ENCODE assay signal across 8 cellular contexts in the genomic region with DNA sequence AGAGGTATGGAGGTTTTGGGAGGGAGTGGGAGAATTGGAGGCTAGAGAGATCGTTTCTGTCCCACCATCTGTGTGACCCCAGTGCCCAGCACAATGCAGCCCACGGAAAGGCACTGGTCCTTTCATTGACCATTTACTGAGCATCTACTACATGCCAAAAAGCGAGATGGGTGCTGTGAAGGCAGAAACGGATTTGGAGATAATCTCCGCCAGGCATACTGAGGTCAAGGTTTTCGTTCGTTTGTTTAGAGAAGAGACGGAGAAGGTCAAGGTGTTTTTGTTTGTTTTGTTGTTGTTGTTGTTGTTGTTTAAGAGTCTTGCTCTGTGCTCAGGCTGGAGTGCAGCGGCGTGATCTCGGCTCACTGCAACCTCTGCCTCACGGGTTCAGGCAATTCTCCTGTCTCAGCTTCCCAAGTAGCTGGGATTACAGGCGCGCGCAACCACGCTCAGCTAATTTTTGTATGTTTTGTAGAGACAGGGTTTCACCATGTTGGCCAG. TPM values are rescaled to one million over a fixed set of nuclear protein-coding genes. Genes with fewer than 3 reads are reported as not detected.
DNase-seq lines count a peak whose midpoint lies in the region; TF ChIP-seq lines count a peak whose summit lies in the region.

No MANE protein-coding gene starts in this region.

- H3K4me2 ChIP-seq in DOHH2 (ENCODE audit: low read length), result peak overlapping the region; percentile 99

- no peak for DNase-seq in SJCRH30
- no peak for DNase-seq in esophagus squamous epithelium (lab: John Stamatoyannopoulos, UW)
- DNase-seq in progenitor cell of endocrine pancreas (ENCODE audit: low spot score, unreplicated experiment), result no peak
- DNase-seq in iPS-NIHi11 (ENCODE audit: low spot score), result no peak
- DNase-seq in NCI-H226, result no peak
- DNase-seq in NCI-H446 (lab: John Stamatoyannopoulos, UW), result no peak
- DNase-seq in GM10266 (ENCODE audit: extremely low spot score), result no peak

- peaks cover 44% of the 10 kb centered on the region for H3K79me2 ChIP-seq in DOHH2 (ENCODE audit: control insufficient read depth, low read length)

- H3K9me3 ChIP-seq in DOHH2 (ENCODE audit: control insufficient read depth, insufficient read depth, low read length) (no peaks in the 10 kb centered on the region), SJCRH30 (replicated peaks) (no peaks in the 10 kb centered on the region), esophagus squamous epithelium (no peaks in the 10 kb centered on the region)

- H3K4me3 Mint-ChIP-seq in progenitor cell of endocrine pancreas (ENCODE audit: low read depth), result peak overlapping the region; percentile 88

- WGBS in esophagus squamous epithelium, 2 donors, result 74 to 77% methylated on average over 16 of the region's 16 CpGs

- H3K27me3 Mint-ChIP-seq in progenitor cell of endocrine pancreas, result peaks cover 9% of the 10 kb centered on the region

- no peaks in the 10 kb centered on the region for H3K27me3 ChIP-seq in DOHH2 (ENCODE audit: control insufficient read depth, low read length)
- H3K27me3 ChIP-seq in SJCRH30, result no peaks in the 10 kb centered on the region
- no peaks in the 10 kb centered on the region for H3K27me3 ChIP-seq in esophagus squamous epithelium

- H3K4me1 ChIP-seq in DOHH2 (ENCODE audit: control insufficient read depth, low read length), result peaks cover 39% of the 10 kb centered on the region
- H3K4me1 ChIP-seq in SJCRH30, result peaks cover 8% of the 10 kb centered on the region; the same call in 1 of the 2 replicates
- peaks cover 7 to 53% (median 15%) of the 10 kb centered on the region in 3 donors for H3K4me1 ChIP-seq in esophagus squamous epithelium

- H3K27ac Mint-ChIP-seq in progenitor cell of endocrine pancreas, result peak overlapping the region; percentile 98

- no peaks in the 10 kb centered on the region for H3K9me2 ChIP-seq in DOHH2 (replicated peaks; ENCODE audit: control insufficient read depth, low read length)

- 0 out of 2 replicates have a peak, but pooled peaks cover 3% of the 10 kb centered on the region for H3F3A ChIP-seq in DOHH2 (ENCODE audit: control insufficient read depth, insufficient read depth)

- no peak for TF ChIP-seq CTCF in DOHH2 (IDR thresholded peaks at IDR 0.05; ENCODE audit: low read depth, low read length, poor library complexity, severe bottlenecking)
- TF ChIP-seq CTCF in esophagus squamous epithelium (IDR thresholded peaks at IDR 0.05), result no peak
- TF ChIP-seq CTCF in progenitor cell of endocrine pancreas (IDR thresholded peaks at IDR 0.05; ENCODE audit: unreplicated experiment), result no peak
- no peak for TF ChIP-seq CTCF in GM10266 (IDR thresholded peaks at IDR 0.05; ENCODE audit: control insufficient read depth, insufficient read depth, low read depth, missing control alignments)

- H3K27ac ChIP-seq in DOHH2 (ENCODE audit: low read depth, low read length) (no peak overlapping the region), SJCRH30 (peak overlapping the region; percentile 93), esophagus squamous epithelium (peak overlapping the region; percentile 96 to 98 (median 96))

- peaks cover 4% of the 10 kb centered on the region for H3K9me3 Mint-ChIP-seq in progenitor cell of endocrine pancreas (ENCODE audit: low read depth)

- H3K4me1 Mint-ChIP-seq in progenitor cell of endocrine pancreas (ENCODE audit: low read depth), result peaks cover 17% of the 10 kb centered on the region

- H3K4me3 ChIP-seq in DOHH2 (ENCODE audit: low read length), result peak overlapping the region; percentile 95
- H3K4me3 ChIP-seq in SJCRH30, result peak overlapping the region; percentile 92
- H3K4me3 ChIP-seq in esophagus squamous epithelium, result peak overlapping the region; percentile 80 to 95 (median 87)

- no peak for TF ChIP-seq POLR2A in esophagus squamous epithelium (IDR thresholded peaks at IDR 0.05)

- H4K20me1 ChIP-seq in DOHH2 (ENCODE audit: control insufficient read depth, insufficient read depth, low read depth, low read length), result peaks cover 5% of the 10 kb centered on the region

- intact Hi-C loops in esophagus squamous epithelium (cut with DNase I), result no loop called here

- no peaks in the 10 kb centered on the region for H3K36me3 Mint-ChIP-seq in progenitor cell of endocrine pancreas (ENCODE audit: insufficient read depth)

- peaks cover 24% of the 10 kb centered on the region for H3K36me3 ChIP-seq in DOHH2 (ENCODE audit: control insufficient read depth, low read length)
- H3K36me3 ChIP-seq in SJCRH30, result peaks cover 11% of the 10 kb centered on the region
- H3K36me3 ChIP-seq in esophagus squamous epithelium, result peaks cover 0 to 7% (median 0%) of the 10 kb centered on the region in 3 donors

RNA-seq across cellular contexts. Expression of gene ZBTB43, which starts 0.6 kb away (rescaled TPM):
- total RNA-seq in SJCRH30 (2014; rRNA removed; shearing (Covaris generic)), result 16.2 and 18.0 TPM in 2 replicates
- total RNA-seq in esophagus squamous epithelium, result 10 to 100 TPM in 3 of 4 donors, 1 to 10 TPM in 1; 9.9 to 14.3 (median 12.9) TPM
- total RNA-seq in progenitor cell of endocrine pancreas, result 16.9 and 21.8 TPM in 2 replicates

RNA-seq across cellular contexts. Expression of gene ZBTB34, which starts 56.2 kb away (rescaled TPM):
- total RNA-seq in SJCRH30 (2014; rRNA removed; shearing (Covaris generic)), result 21.6 and 23.5 TPM in 2 replicates
- 1 to 10 TPM; 4.0 to 8.2 (median 4.5) TPM for total RNA-seq in esophagus squamous epithelium
- 21.5 TPM in 2 replicates for total RNA-seq in progenitor cell of endocrine pancreas
